Comparison of ENCODE assay signal across 8 cellular contexts in genomic region chr14:90759370-90760054, GRCh38. TPM values are rescaled to one million over a fixed set of nuclear protein-coding genes. Genes with fewer than 3 reads are reported as not detected.
DNase-seq lines count a peak whose midpoint lies in the region; ATAC-seq and TF ChIP-seq lines count a peak whose summit lies in the region.

No MANE protein-coding gene starts in this region.

- in situ Hi-C loops in ACHN (cut with HindIII; ENCODE audit: low pct_ligation_motif_present, low pct_unique_long_range_greater_than_20kb, low sequenced_read_pairs), result no loop called here

- peak overlapping the region; percentile 74 to 92 (median 82) for H3K4me3 Mint-ChIP-seq in IgD-negative memory B cell
- no peak overlapping the region for H3K4me3 Mint-ChIP-seq in endothelial cell (ENCODE audit: unreplicated experiment)

- H3K9me3 Mint-ChIP-seq in IgD-negative memory B cell (peaks cover 2 to 6% (median 4%) of the 10 kb centered on the region in 3 donors), endothelial cell (ENCODE audit: unreplicated experiment) (no peaks in the 10 kb centered on the region)

- DNase-seq in endothelial cell (ENCODE audit: low spot score) (no peak), NCI-H526 (lab: John Stamatoyannopoulos, UW) (no peak), ACHN (no peak), NCI-H2029 (lab: John Stamatoyannopoulos, UW) (no peak)

- ATAC-seq in GM19397 (IDR thresholded peaks at IDR 0.05; ENCODE audit: unreplicated experiment) (peak; percentile 41), GM19324 (IDR thresholded peaks at IDR 0.05; ENCODE audit: low FRiP score, unreplicated experiment) (no peak)

- H3K4me3 ChIP-seq in skin epidermis, result peak overlapping the region in 1 of 7 experiments; percentile 47

- no peak for TF ChIP-seq CTCF in endothelial cell (IDR thresholded peaks at IDR 0.05; ENCODE audit: unreplicated experiment)

- H3K27me3 Mint-ChIP-seq in IgD-negative memory B cell (no peaks in the 10 kb centered on the region), endothelial cell (ENCODE audit: unreplicated experiment) (peaks cover 9% of the 10 kb centered on the region)

- H3K27ac Mint-ChIP-seq in IgD-negative memory B cell (peak overlapping the region; percentile 78 to 90 (median 86)), endothelial cell (ENCODE audit: unreplicated experiment) (peak overlapping the region; percentile 82)

- H3K4me1 Mint-ChIP-seq in IgD-negative memory B cell (peaks cover 13 to 18% (median 15%) of the 10 kb centered on the region in 3 donors), endothelial cell (ENCODE audit: unreplicated experiment) (peaks cover 41% of the 10 kb centered on the region)

- H3K27ac ChIP-seq in skin epidermis, result peak overlapping the region in 19 of 21 experiments; percentile 72 to 92 (median 81)

- H3K36me3 Mint-ChIP-seq in IgD-negative memory B cell (peaks cover 2% of the 10 kb centered on the region), endothelial cell (ENCODE audit: low read depth, unreplicated experiment) (peaks cover 13% of the 10 kb centered on the region)

RNA-seq across cellular contexts. Expression of gene TTC7B, which starts 56.7 kb away (rescaled TPM):
- polyA plus RNA-seq in IgD-negative memory B cell, result 0.89 TPM
- total RNA-seq in endothelial cell (ENCODE audit: unreplicated experiment), result 93.5 TPM
